ENCODE assay signal across 26 cellular contexts in genomic region chr16:86625821-86626220, GRCh38. TPM values are rescaled to one million over a fixed set of nuclear protein-coding genes. Genes with fewer than 3 reads are reported as not detected.
DNase-seq lines count a peak whose midpoint lies in the region; ATAC-seq, FAIRE-seq and TF ChIP-seq lines count a peak whose summit lies in the region.
"Had no signal": no experiment of that assay in that cellular context is flagged by ENCODE, and none has a peak within 500 bp of the region (broad histone marks: within the 10 kb centered on the region; RNA-seq: fewer than 3 reads in every experiment).

No MANE protein-coding gene starts in this region.

- no peak for DNase-seq in SK-N-SH
- DNase-seq in chondrocyte (ENCODE audit: low spot score) = no peak
- DNase-seq in osteocyte (ENCODE audit: extremely low spot score, unreplicated experiment) = no peak
- peak; percentile 54 for DNase-seq in urothelium cell line (ENCODE audit: low spot score)
- no peak for DNase-seq in activated CD8-positive, alpha-beta memory T cell treated with anti-CD3 and anti-CD28 coated beads, Interleukin-2, amount 50 U/mL, for 48 hours
- DNase-seq in EL = no peak
- DNase-seq: CD8-positive, alpha-beta T cell; DND-41; H7; MV-4-11; NCI-H1417; NCI-H1694 treated with DMSO at 0.1 percent for 48 hours; NCI-H446 treated with DMSO at 0.1 percent for 48 hours; NCI-H526 treated with DMSO at 0.1 percent for 48 hours; OCI-M1 had no signal

- 0 out of 2 replicates have a peak overlapping the region, but pooled peaks have one; percentile 11 for H3K9ac ChIP-seq in SK-N-SH
- H3K9ac ChIP-seq: BLaER1 treated with 17β-estradiol and CSF1 and Interleukin-3, amounts not matched to agents 10 nM and 100 nM; KMS-11 had no signal

- no peaks in the 10 kb centered on the region for H3K9me3 ChIP-seq in SK-N-SH
- H3K9me3 ChIP-seq: BLaER1 treated with 17β-estradiol and CSF1 and Interleukin-3, amounts not matched to agents 10 nM and 100 nM; SJSA1 had no signal

- no peak overlapping the region for H3K27ac ChIP-seq in SK-N-SH (ENCODE audit: low read depth in 2 of 2, low read length in 1 of 2)
- H3K27ac ChIP-seq: 22Rv1; BLaER1 treated with 17β-estradiol and CSF1 and Interleukin-3, amounts not matched to agents 10 nM and 100 nM; HL-60; KMS-11; SJSA1 had no signal

- H3F3A ChIP-seq in SK-N-SH (replicated peaks; ENCODE audit: insufficient read depth) = peaks cover 17% of the 10 kb centered on the region

- no peak for FAIRE-seq in urothelium cell line (lab: Jason Lieb, UNC)
- FAIRE-seq: GM12892, RCC 7860 had no signal

- H2AFZ ChIP-seq in SK-N-SH (ENCODE audit: low read depth) = no peak overlapping the region

- H3K27me3 ChIP-seq in SK-N-SH (ENCODE audit: insufficient read depth) = no peaks in the 10 kb centered on the region
- H3K27me3 ChIP-seq: BLaER1 treated with 17β-estradiol and CSF1 and Interleukin-3, amounts not matched to agents 10 nM and 100 nM; SJSA1 had no signal

- no peaks in the 10 kb centered on the region for H3K9me3 Mint-ChIP-seq in chondrocyte (ENCODE audit: low read depth)
- no peaks in the 10 kb centered on the region for H3K9me3 Mint-ChIP-seq in osteocyte (ENCODE audit: unreplicated experiment)
- H3K9me3 Mint-ChIP-seq: CD8-positive, alpha-beta T cell had no signal

- H3K9me2 ChIP-seq in SK-N-SH = no peaks in the 10 kb centered on the region

- POLR2A ChIA-PET in SK-N-SH (lab: Yijun Ruan, JAX) = no interaction called here

- no peak overlapping the region for H3K4me2 ChIP-seq in SK-N-SH
- H3K4me2 ChIP-seq: BLaER1 treated with 17β-estradiol and CSF1 and Interleukin-3, amounts not matched to agents 10 nM and 100 nM; KMS-11 had no signal

- H3K4me1 Mint-ChIP-seq in chondrocyte (ENCODE audit: low read depth) = peaks cover 23% of the 10 kb centered on the region
- H3K4me1 Mint-ChIP-seq in osteocyte (ENCODE audit: unreplicated experiment) = peaks cover 27% of the 10 kb centered on the region

- peak overlapping the region; percentile 17 for H3K27ac Mint-ChIP-seq in chondrocyte (ENCODE audit: unreplicated experiment)
- peak overlapping the region; percentile 91 for H3K27ac Mint-ChIP-seq in osteocyte (ENCODE audit: unreplicated experiment)
- H3K27ac Mint-ChIP-seq: CD8-positive, alpha-beta T cell had no signal

- H3K79me2 ChIP-seq in SK-N-SH (ENCODE audit: insufficient read depth) = no peaks in the 10 kb centered on the region

- H3K4me1 ChIP-seq in SK-N-SH (ENCODE audit: control insufficient read depth in 1 of 2, insufficient read depth in 2 of 2, low read depth in 1 of 2, low read length in 1 of 2) = peaks cover 6 to 13% of the 10 kb centered on the region in 2 experiments; a peak in 3 of 4 replicates

- H4K20me1 ChIP-seq in SK-N-SH (ENCODE audit: insufficient read depth) = no peaks in the 10 kb centered on the region

- no peak overlapping the region for H3K4me3 ChIP-seq in SK-N-SH (ENCODE audit: low read depth in 2 of 2, low read length in 1 of 2)
- H3K4me3 ChIP-seq: BLaER1 treated with 17β-estradiol and CSF1 and Interleukin-3, amounts not matched to agents 10 nM and 100 nM; SJSA1 had no signal

- peaks cover 4% of the 10 kb centered on the region for H3K36me3 Mint-ChIP-seq in chondrocyte (ENCODE audit: low read depth)
- H3K36me3 Mint-ChIP-seq in osteocyte (ENCODE audit: unreplicated experiment) = peaks cover 9% of the 10 kb centered on the region
- H3K36me3 Mint-ChIP-seq: CD8-positive, alpha-beta T cell had no signal

- no peak for TF ChIP-seq CTCF in SK-N-SH (IDR thresholded peaks at IDR 0.05)
- TF ChIP-seq CTCF in chondrocyte (IDR thresholded peaks at IDR 0.05) = no peak
- TF ChIP-seq CTCF in osteocyte (IDR thresholded peaks at IDR 0.05) = no peak

- ATAC-seq in SK-N-SH treated with all-trans-retinoic acid at 6 μM for 48 hours = no peak
- no peak for ATAC-seq in HG02870 (IDR thresholded peaks at IDR 0.05; ENCODE audit: unreplicated experiment)
- ATAC-seq: CD8-positive, alpha-beta T cell; Right ventricle myocardium inferior had no signal

- no peak for TF ChIP-seq EP300 in SK-N-SH (IDR thresholded peaks at IDR 0.05; ENCODE audit: borderline replicate concordance in 1 of 2, low read depth in 1 of 2, low read length in 1 of 2)

- TF ChIP-seq RAD21 in SK-N-SH (IDR thresholded peaks at IDR 0.05; ENCODE audit: low read length) = no peak

- WGBS in SK-N-SH (ENCODE audit: low lambda C conversion rate) = 72% methylated on average over 7 of the region's 7 CpGs

- no peaks in the 10 kb centered on the region for H3K36me3 ChIP-seq in SK-N-SH (replicated peaks in 1 of 2; ENCODE audit: control insufficient read depth in 1 of 2, insufficient read depth in 2 of 2, low read length in 1 of 2)
- H3K36me3 ChIP-seq: BLaER1 treated with 17β-estradiol and CSF1 and Interleukin-3, amounts not matched to agents 10 nM and 100 nM; SJSA1 had no signal

- H3K27me3 Mint-ChIP-seq in chondrocyte (ENCODE audit: low read depth) = no peaks in the 10 kb centered on the region
- H3K27me3 Mint-ChIP-seq in osteocyte (ENCODE audit: unreplicated experiment) = no peaks in the 10 kb centered on the region

- H3K4me3 Mint-ChIP-seq in chondrocyte (ENCODE audit: unreplicated experiment) (no peak overlapping the region), osteocyte (ENCODE audit: unreplicated experiment) (no peak overlapping the region)
- H3K4me3 Mint-ChIP-seq: CD8-positive, alpha-beta T cell had no signal

- CTCF ChIA-PET in SK-N-SH (lab: Yijun Ruan, JAX) = no interaction called here

TF ChIP-seq in SK-N-SH, 30 proteins besides CTCF, POLR2A, EP300 and RAD21 (continues in another document):
- no peak for TF ChIP-seq MXI1 (IDR thresholded peaks at IDR 0.05; ENCODE audit: low read depth, low read length)
- TF ChIP-seq NFIC (IDR thresholded peaks at IDR 0.05; ENCODE audit: borderline replicate concordance) = no peak
- TF ChIP-seq RFX5 (IDR thresholded peaks at IDR 0.05; ENCODE audit: low read length) = no peak
- TF ChIP-seq TCF12 (IDR thresholded peaks at IDR 0.05) = no peak
- TF ChIP-seq MEF2A (IDR thresholded peaks at IDR 0.05; ENCODE audit: borderline replicate concordance, low read depth) = no peak
- no peak for TF ChIP-seq PBX3 (IDR thresholded peaks at IDR 0.05)
- TF ChIP-seq YY1 (IDR thresholded peaks at IDR 0.05; ENCODE audit: low read depth) = no peak
- TF ChIP-seq EZH2phosphoT487 (IDR thresholded peaks at IDR 0.05; ENCODE audit: borderline replicate concordance, low read depth) = no peak
- no peak for TF ChIP-seq GATA2 (CRISPR knock-in tag; IDR thresholded peaks at IDR 0.05)
- TF ChIP-seq ELF1 (IDR thresholded peaks at IDR 0.05) = no peak
- no peak for TF ChIP-seq JUND (IDR thresholded peaks at IDR 0.05)
- no peak for TF ChIP-seq SMC3 (IDR thresholded peaks at IDR 0.05; ENCODE audit: low read depth, low read length)
- TF ChIP-seq NRF1 (IDR thresholded peaks at IDR 0.05; ENCODE audit: low read depth, low read length) = no peak
- TF ChIP-seq RXRA (IDR thresholded peaks at IDR 0.05; ENCODE audit: borderline replicate concordance, low read depth) = no peak
- no peak for TF ChIP-seq TAF1 (IDR thresholded peaks at IDR 0.05; ENCODE audit: borderline replicate concordance, low read depth, low read length)

TF ChIP-seq in SK-N-SH treated with all-trans-retinoic acid at 6 μM for 48 hours, 23 proteins besides CTCF, POLR2A, EP300 and RAD21 (continues in another document):
- no peak for TF ChIP-seq ZFP3 (CRISPR knock-in tag; IDR thresholded peaks at IDR 0.05)
- TF ChIP-seq ZNF70 (CRISPR knock-in tag; IDR thresholded peaks at IDR 0.05) = no peak
- TF ChIP-seq ESRRG (CRISPR knock-in tag; IDR thresholded peaks at IDR 0.05) = no peak
- no peak for TF ChIP-seq ISL1 (CRISPR knock-in tag; IDR thresholded peaks at IDR 0.05)
- TF ChIP-seq GLIS3 (CRISPR knock-in tag; IDR thresholded peaks at IDR 0.05) = no peak
- TF ChIP-seq, protein P1, sequence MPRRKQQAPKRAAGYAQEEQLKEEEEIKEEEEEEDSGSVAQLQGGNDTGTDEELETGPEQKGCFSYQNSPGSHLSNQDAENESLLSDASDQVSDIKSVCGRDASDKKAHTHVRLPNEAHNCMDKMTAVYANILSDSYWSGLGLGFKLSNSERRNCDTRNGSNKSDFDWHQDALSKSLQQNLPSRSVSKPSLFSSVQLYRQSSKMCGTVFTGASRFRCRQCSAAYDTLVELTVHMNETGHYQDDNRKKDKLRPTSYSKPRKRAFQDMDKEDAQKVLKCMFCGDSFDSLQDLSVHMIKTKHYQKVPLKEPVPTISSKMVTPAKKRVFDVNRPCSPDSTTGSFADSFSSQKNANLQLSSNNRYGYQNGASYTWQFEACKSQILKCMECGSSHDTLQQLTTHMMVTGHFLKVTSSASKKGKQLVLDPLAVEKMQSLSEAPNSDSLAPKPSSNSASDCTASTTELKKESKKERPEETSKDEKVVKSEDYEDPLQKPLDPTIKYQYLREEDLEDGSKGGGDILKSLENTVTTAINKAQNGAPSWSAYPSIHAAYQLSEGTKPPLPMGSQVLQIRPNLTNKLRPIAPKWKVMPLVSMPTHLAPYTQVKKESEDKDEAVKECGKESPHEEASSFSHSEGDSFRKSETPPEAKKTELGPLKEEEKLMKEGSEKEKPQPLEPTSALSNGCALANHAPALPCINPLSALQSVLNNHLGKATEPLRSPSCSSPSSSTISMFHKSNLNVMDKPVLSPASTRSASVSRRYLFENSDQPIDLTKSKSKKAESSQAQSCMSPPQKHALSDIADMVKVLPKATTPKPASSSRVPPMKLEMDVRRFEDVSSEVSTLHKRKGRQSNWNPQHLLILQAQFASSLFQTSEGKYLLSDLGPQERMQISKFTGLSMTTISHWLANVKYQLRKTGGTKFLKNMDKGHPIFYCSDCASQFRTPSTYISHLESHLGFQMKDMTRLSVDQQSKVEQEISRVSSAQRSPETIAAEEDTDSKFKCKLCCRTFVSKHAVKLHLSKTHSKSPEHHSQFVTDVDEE (CRISPR knock-in tag; IDR thresholded peaks at IDR 0.05) = no peak

RNA-seq across cellular contexts. Expression of gene FOXL1, which starts 47.5 kb away (rescaled TPM):
- 2.5 and 2.8 TPM in 2 replicates for polyA plus RNA-seq in SK-N-SH (2012; rRNA removed)
- 1.7 and 2.3 TPM in 2 replicates for polyA plus RNA-seq in SK-N-SH (2012; cell fraction: cytosol; rRNA removed)
- 5.7 and 15.3 TPM in 2 replicates for polyA plus RNA-seq in SK-N-SH (2012; cell fraction: nucleus; rRNA removed)
- total RNA-seq in chondrocyte = 7.7 to 10.1 TPM (median 8.1 TPM) in 3 replicates
- 6.4 and 9.3 TPM in 2 replicates for total RNA-seq in osteocyte

RNA-seq across cellular contexts. Expression of gene FOXC2, which starts 59.2 kb away (rescaled TPM):
- 0.37 and 1.3 TPM in 2 replicates for polyA plus RNA-seq in SK-N-SH (2012; rRNA removed)
- 1.1 TPM in 2 replicates for polyA plus RNA-seq in SK-N-SH (2012; cell fraction: cytosol; rRNA removed)
- 2.0 TPM in 2 replicates for polyA plus RNA-seq in SK-N-SH (2012; cell fraction: nucleus; rRNA removed)
- total RNA-seq in chondrocyte (70.4 to 84.2 TPM (median 77.8 TPM) in 3 replicates), osteocyte (91.8 and 93.4 TPM in 2 replicates)
- total RNA-seq: HT-29 had no signal
